9 cellular contexts compared by ENCODE assay signal in genomic region chr1:2203671-2204383, GRCh38. TPM values are rescaled to one million over a fixed set of nuclear protein-coding genes. Genes with fewer than 3 reads are reported as not detected.
A peak's percentile ranks its signal among the peaks of the same experiment; 100 is the strongest.
DNase-seq lines count a peak whose midpoint lies in the region; TF ChIP-seq lines count a peak whose summit lies in the region.
"Had no signal": no experiment of that assay in that cellular context is flagged by ENCODE, and none has a peak within 500 bp of the region (broad histone marks: within the 10 kb centered on the region; RNA-seq: fewer than 3 reads in every experiment).

No MANE protein-coding gene starts in this region.

- TF ChIP-seq CTCF in DOHH2 (IDR thresholded peaks at IDR 0.05; ENCODE audit: low read depth, low read length, poor library complexity, severe bottlenecking): no peak
- no peak for TF ChIP-seq CTCF in brain (conservative IDR thresholded peaks at IDR 0.05)

- H3K4me3 ChIP-seq in DOHH2 (ENCODE audit: low read length) (no peak overlapping the region; the same call in 1 of the 2 replicates), skin epidermis (peak overlapping the region in 6 of 7 experiments; percentile 21 to 38 (median 26))

- DNase-seq in left kidney (ENCODE audit: low read depth, low spot score) (peak; percentile 30), NCI-H226 (no peak), RPMI8226 (no peak), NCI-H1105 treated with DMSO at 0.1 percent for 48 hours (lab: John Stamatoyannopoulos, UW) (no peak)
- DNase-seq in activated naive CD4-positive, alpha-beta T cell treated with anti-CD3 and anti-CD28 coated beads, Interleukin-2, amount 50 U/mL, for 16 hours: no peak
- DNase-seq: activated CD4-positive, CD25-positive, alpha-beta regulatory T cell treated with anti-CD3 and anti-CD28 coated beads, Interleukin-2, amount 50 U/mL, for 72 hours had no signal

- H3K79me2 ChIP-seq in DOHH2 (ENCODE audit: control insufficient read depth, low read length): no peaks in the 10 kb centered on the region

- H3K4me2 ChIP-seq in DOHH2 (ENCODE audit: low read length): peak overlapping the region; percentile 55; the same call in 1 of the 2 replicates

- peaks cover 13% of the 10 kb centered on the region for H3K4me1 ChIP-seq in DOHH2 (ENCODE audit: control insufficient read depth, low read length)

- H3K4me1 Mint-ChIP-seq in brain: peaks cover 43% of the 10 kb centered on the region

- no peaks in the 10 kb centered on the region for H3K36me3 Mint-ChIP-seq in brain

- peaks cover 3% of the 10 kb centered on the region for H3K27me3 Mint-ChIP-seq in brain

- H3F3A ChIP-seq in DOHH2 (ENCODE audit: control insufficient read depth, insufficient read depth): no peaks in the 10 kb centered on the region

- peak overlapping the region in 2 of 5 experiments; percentile 47 to 71 for H3K27ac Mint-ChIP-seq in brain

- no peaks in the 10 kb centered on the region for H3K9me3 ChIP-seq in DOHH2 (ENCODE audit: control insufficient read depth, insufficient read depth, low read length)

- no peaks in the 10 kb centered on the region for H3K36me3 ChIP-seq in DOHH2 (ENCODE audit: control insufficient read depth, low read length)

- H3K27ac ChIP-seq in DOHH2 (ENCODE audit: low read depth, low read length): no peak overlapping the region
- peak overlapping the region in 19 of 21 experiments; percentile 7 to 84 (median 76) for H3K27ac ChIP-seq in skin epidermis

- peak overlapping the region; percentile 53 to 72 (median 63) for H3K4me3 Mint-ChIP-seq in brain

- H3K9me2 ChIP-seq in DOHH2 (replicated peaks; ENCODE audit: control insufficient read depth, low read length): no peaks in the 10 kb centered on the region

- H3K27me3 ChIP-seq in DOHH2 (ENCODE audit: control insufficient read depth, low read length): peaks cover 12% of the 10 kb centered on the region; the same call in 1 of the 2 replicates

- no peaks in the 10 kb centered on the region for H4K20me1 ChIP-seq in DOHH2 (ENCODE audit: control insufficient read depth, insufficient read depth, low read depth, low read length)

- H3K9me3 Mint-ChIP-seq in brain: no peaks in the 10 kb centered on the region

RNA-seq across cellular contexts. Expression of gene FAAP20, which starts 9.3 kb away (rescaled TPM):
- polyA plus RNA-seq in brain (ENCODE audit: insufficient read depth, low read depth, low replicate concordance): 112 TPM

RNA-seq across cellular contexts. Expression of gene SKI, which starts 24.3 kb away (rescaled TPM):
- 48.5 TPM for polyA plus RNA-seq in brain (ENCODE audit: insufficient read depth, low read depth, low replicate concordance)
